8 cellular contexts compared by ENCODE assay signal in the genomic region with DNA sequence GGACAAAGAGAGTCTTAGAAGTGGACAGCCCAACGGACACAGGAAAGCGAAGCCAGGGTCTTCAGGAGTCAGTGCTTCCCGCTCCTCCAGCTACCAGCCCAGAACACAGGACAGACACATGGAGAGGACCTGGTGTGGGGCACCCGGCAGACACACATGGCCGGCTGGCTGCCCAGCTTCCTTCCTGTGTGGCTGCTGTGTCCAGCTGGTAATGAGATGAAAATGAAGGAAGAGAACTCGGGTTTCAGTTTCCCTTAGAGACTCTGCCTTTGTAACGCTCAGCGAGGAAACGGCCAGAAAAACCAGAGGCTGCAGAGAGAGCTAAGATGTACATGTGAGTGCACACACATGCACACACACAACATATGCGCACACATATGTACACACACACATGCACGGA.
DNase-seq lines count a peak whose midpoint lies in the region; ATAC-seq and TF ChIP-seq lines count a peak whose summit lies in the region.
"Had no signal": no experiment of that assay in that cellular context is flagged by ENCODE, and none has a peak within 500 bp of the region (broad histone marks: within the 10 kb centered on the region; RNA-seq: fewer than 3 reads in every experiment).

No MANE protein-coding gene starts in this region.

- TF ChIP-seq CTCF in chondrocyte (IDR thresholded peaks at IDR 0.05) = no peak

- H3K27ac Mint-ChIP-seq in activated naive CD8-positive, alpha-beta T cell treated with anti-CD3 and anti-CD28 coated beads for 36 hours = peak overlapping the region; percentile 93
- no peak overlapping the region for H3K27ac Mint-ChIP-seq in chondrocyte (ENCODE audit: unreplicated experiment)

- no peak overlapping the region for H3K4me3 Mint-ChIP-seq in activated naive CD8-positive, alpha-beta T cell treated with anti-CD3 and anti-CD28 coated beads for 36 hours
- no peak overlapping the region for H3K4me3 Mint-ChIP-seq in chondrocyte (ENCODE audit: unreplicated experiment)

- ATAC-seq in GM19023 (IDR thresholded peaks at IDR 0.05; ENCODE audit: unreplicated experiment) (peak; percentile 48), HG02870 (IDR thresholded peaks at IDR 0.05; ENCODE audit: unreplicated experiment) (peak; percentile 55), sciatic nerve (peak; percentile 73)

- DNase-seq in activated naive CD8-positive, alpha-beta T cell treated with anti-CD3 and anti-CD28 coated beads for 36 hours = no peak
- no peak for DNase-seq in sciatic nerve (ENCODE audit: low spot score)
- DNase-seq in chondrocyte (ENCODE audit: low spot score) = no peak
- no peak for DNase-seq in RPMI8226
- no peak for DNase-seq in NCI-H1105 (lab: John Stamatoyannopoulos, UW)
- DNase-seq: NCI-H345 had no signal

- peaks cover 71% of the 10 kb centered on the region for H3K36me3 Mint-ChIP-seq in activated naive CD8-positive, alpha-beta T cell treated with anti-CD3 and anti-CD28 coated beads for 36 hours
- no peaks in the 10 kb centered on the region for H3K36me3 Mint-ChIP-seq in chondrocyte (ENCODE audit: low read depth)

- no peaks in the 10 kb centered on the region for H3K27me3 Mint-ChIP-seq in activated naive CD8-positive, alpha-beta T cell treated with anti-CD3 and anti-CD28 coated beads for 36 hours
- H3K27me3 Mint-ChIP-seq in chondrocyte (ENCODE audit: low read depth) = no peaks in the 10 kb centered on the region

- intact Hi-C loops in sciatic nerve (cut with DNase I) = no loop called here

- H3K4me1 Mint-ChIP-seq in activated naive CD8-positive, alpha-beta T cell treated with anti-CD3 and anti-CD28 coated beads for 36 hours = peaks cover 74% of the 10 kb centered on the region
- peaks cover 14% of the 10 kb centered on the region for H3K4me1 Mint-ChIP-seq in chondrocyte (ENCODE audit: low read depth)

- H3K9me3 Mint-ChIP-seq in activated naive CD8-positive, alpha-beta T cell treated with anti-CD3 and anti-CD28 coated beads for 36 hours = peaks cover 5% of the 10 kb centered on the region
- peaks cover 5% of the 10 kb centered on the region for H3K9me3 Mint-ChIP-seq in chondrocyte (ENCODE audit: low read depth)
